ENCODE assay signal across 8 cellular contexts in genomic region chr2:85326946-85327756, GRCh38. TPM values are rescaled to one million over a fixed set of nuclear protein-coding genes. Genes with fewer than 3 reads are reported as not detected.
DNase-seq lines count a peak whose midpoint lies in the region; ATAC-seq and TF ChIP-seq lines count a peak whose summit lies in the region.

No MANE protein-coding gene starts in this region.

- H3K4me1 Mint-ChIP-seq in activated naive CD8-positive, alpha-beta T cell treated with anti-CD3 and anti-CD28 coated beads, Interleukin-2, amount 10 ng/mL, durations not matched to agents 7 days and 5 days: peaks cover 33% of the 10 kb centered on the region

- H3K4me1 ChIP-seq in RWPE2 (ENCODE audit: insufficient read depth, poor library complexity, severe bottlenecking) (peaks cover 10% of the 10 kb centered on the region), right cardiac atrium (ENCODE audit: control insufficient read depth, insufficient read depth, low read length) (peaks cover 8% of the 10 kb centered on the region), sigmoid colon (peaks cover 0 to 51% (median 46%) of the 10 kb centered on the region in 4 donors)

- WGBS in right cardiac atrium: 5% methylated on average over 47 of the region's 47 CpGs
- WGBS in sigmoid colon, 2 donors: 2 to 4% methylated on average over 47 of the region's 47 CpGs

- H3K27me3 ChIP-seq in RWPE2 (ENCODE audit: insufficient read depth, poor library complexity, severe bottlenecking): no peaks in the 10 kb centered on the region
- no peaks in the 10 kb centered on the region for H3K27me3 ChIP-seq in right cardiac atrium (ENCODE audit: control insufficient read depth, insufficient read depth)
- no peaks in the 10 kb centered on the region for H3K27me3 ChIP-seq in sigmoid colon

- peak; percentile 61 for DNase-seq in DMS79 treated with DMSO at 0.1 percent for 48 hours (lab: John Stamatoyannopoulos, UW)
- no peak for DNase-seq in DMS79 (lab: John Stamatoyannopoulos, UW)
- no peak for DNase-seq in RWPE2 (ENCODE audit: low spot score)
- DNase-seq in activated naive CD8-positive, alpha-beta T cell treated with anti-CD3 and anti-CD28 coated beads, Interleukin-2, amount 10 ng/mL, durations not matched to agents 7 days and 5 days: peak; percentile 79
- peak; percentile 68 to 85 (median 78) for DNase-seq in right cardiac atrium
- peak; percentile 80 for DNase-seq in sigmoid colon
- no peak for DNase-seq in DMS114 treated with DMSO at 0.1 percent for 48 hours (lab: John Stamatoyannopoulos, UW; ENCODE audit: unreplicated experiment)

- no peak for TF ChIP-seq POLR2A in sigmoid colon (IDR thresholded peaks at IDR 0.05)

- H3K9me3 ChIP-seq in RWPE2 (ENCODE audit: severe bottlenecking) (no peaks in the 10 kb centered on the region), right cardiac atrium (ENCODE audit: control insufficient read depth, low read length) (no peaks in the 10 kb centered on the region), sigmoid colon (no peaks in the 10 kb centered on the region)

- peaks cover 54% of the 10 kb centered on the region for H3K36me3 Mint-ChIP-seq in activated naive CD8-positive, alpha-beta T cell treated with anti-CD3 and anti-CD28 coated beads, Interleukin-2, amount 10 ng/mL, durations not matched to agents 7 days and 5 days

- H3K27ac Mint-ChIP-seq in activated naive CD8-positive, alpha-beta T cell treated with anti-CD3 and anti-CD28 coated beads, Interleukin-2, amount 10 ng/mL, durations not matched to agents 7 days and 5 days: peak overlapping the region; percentile 100

- H3K4me3 ChIP-seq in RWPE2 (ENCODE audit: severe bottlenecking): peak overlapping the region; percentile 52
- H3K4me3 ChIP-seq in right cardiac atrium (ENCODE audit: low read length): peak overlapping the region; percentile 82
- H3K4me3 ChIP-seq in sigmoid colon: peak overlapping the region; percentile 70 to 86 (median 71)

- TF ChIP-seq CTCF in RWPE2 (IDR thresholded peaks at IDR 0.05; ENCODE audit: poor library complexity, severe bottlenecking) (no peak), sigmoid colon (IDR thresholded peaks at IDR 0.05) (no peak)

- H3K27ac ChIP-seq in RWPE2 (ENCODE audit: poor library complexity, severe bottlenecking) (peak overlapping the region; percentile 50), right cardiac atrium (ENCODE audit: low read length) (peak overlapping the region; percentile 100), sigmoid colon (peak overlapping the region; percentile 90 to 97 (median 94))

- no peaks in the 10 kb centered on the region for H3K9me3 Mint-ChIP-seq in activated naive CD8-positive, alpha-beta T cell treated with anti-CD3 and anti-CD28 coated beads, Interleukin-2, amount 10 ng/mL, durations not matched to agents 7 days and 5 days

- TF ChIP-seq EP300 in sigmoid colon (IDR thresholded peaks at IDR 0.05): no peak

- intact Hi-C loops in right cardiac atrium (cut with DNase I): no loop called here
- intact Hi-C loops in sigmoid colon (cut with DNase I): no loop called here

- H3K36me3 ChIP-seq in RWPE2 (ENCODE audit: low read depth): peaks cover 47% of the 10 kb centered on the region
- peaks cover 9 to 36% (median 22%) of the 10 kb centered on the region in 4 donors for H3K36me3 ChIP-seq in sigmoid colon

- no peaks in the 10 kb centered on the region for H3K27me3 Mint-ChIP-seq in activated naive CD8-positive, alpha-beta T cell treated with anti-CD3 and anti-CD28 coated beads, Interleukin-2, amount 10 ng/mL, durations not matched to agents 7 days and 5 days

- peak overlapping the region; percentile 99 for H3K4me3 Mint-ChIP-seq in activated naive CD8-positive, alpha-beta T cell treated with anti-CD3 and anti-CD28 coated beads, Interleukin-2, amount 10 ng/mL, durations not matched to agents 7 days and 5 days

- ATAC-seq in HG02970 (IDR thresholded peaks at IDR 0.05; ENCODE audit: low FRiP score, unreplicated experiment) (peak; percentile 15), RWPE2 (ENCODE audit: low read depth) (peak; percentile 40), right cardiac atrium (peak; percentile 59 to 74)
- ATAC-seq in activated naive CD8-positive, alpha-beta T cell treated with anti-CD3 and anti-CD28 coated beads, Interleukin-2, amount 10 ng/mL, durations not matched to agents 7 days and 5 days (ENCODE audit: low read depth): peak; percentile 41

- POLR2A ChIA-PET in activated naive CD8-positive, alpha-beta T cell treated with anti-CD3 and anti-CD28 coated beads, Interleukin-2, amount 10 ng/mL, durations not matched to agents 7 days and 5 days (lab: Charles Lee): interaction anchor here (0.6 to 4.9 kb wide), 31 partner anchors 8 to 1458 kb away, joined by 3 to 84 read pairs (median 5); partner anchors contain the start of genes ELMOD3, GGCX, KCMF1 and MAT2A

RNA-seq across cellular contexts. Expression of gene TGOLN2, which starts 0.6 kb away (rescaled TPM):
- total RNA-seq in activated naive CD8-positive, alpha-beta T cell treated with anti-CD3 and anti-CD28 coated beads, Interleukin-2, amount 10 ng/mL, durations not matched to agents 7 days and 5 days: 100 to 1,000 TPM; 144 to 148 TPM
- total RNA-seq in right cardiac atrium: 10 to 100 TPM; 75.4 to 82.6 (median 79.4) TPM
- polyA plus RNA-seq in right cardiac atrium: 29.9 TPM
- total RNA-seq in sigmoid colon: 10 to 100 TPM; 78.9 to 95.0 (median 80.8) TPM
- 10 to 100 TPM; 12.6 to 85.8 (median 20.8) TPM for polyA plus RNA-seq in sigmoid colon

RNA-seq across cellular contexts. Expression of gene RETSAT, which starts 27.2 kb away (rescaled TPM):
- 10 to 100 TPM; 28.8 to 29.7 TPM for total RNA-seq in activated naive CD8-positive, alpha-beta T cell treated with anti-CD3 and anti-CD28 coated beads, Interleukin-2, amount 10 ng/mL, durations not matched to agents 7 days and 5 days
- total RNA-seq in right cardiac atrium: 10 to 100 TPM; 22.4 to 33.5 (median 27.9) TPM
- polyA plus RNA-seq in right cardiac atrium: 31.9 TPM
- total RNA-seq in sigmoid colon: 10 to 100 TPM; 26.5 to 54.6 (median 42.1) TPM
- polyA plus RNA-seq in sigmoid colon: 100 to 1,000 TPM in 1 of 3 donors, 10 to 100 TPM in 2; 33.6 to 112 (median 36.5) TPM

RNA-seq across cellular contexts. Expression of gene ELMOD3, which starts 27.4 kb away (rescaled TPM):
- total RNA-seq in activated naive CD8-positive, alpha-beta T cell treated with anti-CD3 and anti-CD28 coated beads, Interleukin-2, amount 10 ng/mL, durations not matched to agents 7 days and 5 days: 10 to 100 TPM; 23.1 to 26.4 TPM
- 10 to 100 TPM; 11.5 to 16.1 (median 13.0) TPM for total RNA-seq in right cardiac atrium
- 10.7 TPM for polyA plus RNA-seq in right cardiac atrium
- total RNA-seq in sigmoid colon: 10 to 100 TPM; 16.7 to 26.3 (median 22.9) TPM
- polyA plus RNA-seq in sigmoid colon: 10 to 100 TPM; 11.6 to 22.7 (median 12.0) TPM

Comparison
In these comparisons a context has a peak if more than half of its experiments do, and no peak if none do; other contexts are left out.
1. DNase-seq: peak in DMS79 treated with DMSO at 0.1 percent for 48 hours (single experiment), activated naive CD8-positive, alpha-beta T cell treated with anti-CD3 and anti-CD28 coated beads, Interleukin-2, amount 10 ng/mL, durations not matched to agents 7 days and 5 days (single experiment), right cardiac atrium (3 of 3) and sigmoid colon (single experiment); none in DMS79 (single experiment), RWPE2 (single experiment) and DMS114 treated with DMSO at 0.1 percent for 48 hours (single experiment).
2. ATAC-seq: peak in every context shown above with its lines; median percentile 66 in right cardiac atrium; 41 in activated naive CD8-positive, alpha-beta T cell treated with anti-CD3 and anti-CD28 coated beads, Interleukin-2, amount 10 ng/mL, durations not matched to agents 7 days and 5 days; 40 in RWPE2; 15 in HG02970.
3. H3K27ac ChIP-seq: peak in every context shown above with its lines; median percentile 100 in right cardiac atrium; 94 in sigmoid colon; 50 in RWPE2.
4. Peak in every context shown above with its lines, with median percentiles within 50 percentile points of each other: H3K4me3 ChIP-seq.